ENCODE assay signal across 2 cellular contexts in genomic region chr4:77430847-77431246, GRCh38.
TF ChIP-seq lines count a peak whose summit lies in the region.

No MANE protein-coding gene starts in this region.

TF ChIP-seq in H1, 55 proteins besides CTCF, POLR2A, EP300 and RAD21:
- TF ChIP-seq ATF3 (IDR thresholded peaks at IDR 0.05; ENCODE audit: insufficient read depth, low read depth, low read length) (no peak), JUND (IDR thresholded peaks at IDR 0.05; ENCODE audit: low read length) (no peak), POLR2AphosphoS5 (IDR thresholded peaks at IDR 0.05; ENCODE audit: low read depth, low read length) (no peak), GABPA (IDR thresholded peaks at IDR 0.05; ENCODE audit: borderline replicate concordance, insufficient read depth, low read length) (no peak), SIRT6 (IDR thresholded peaks at IDR 0.05; ENCODE audit: low read length) (no peak), SUZ12 (IDR thresholded peaks at IDR 0.05; ENCODE audit: low read length) (no peak), SIX5 (IDR thresholded peaks at IDR 0.05; ENCODE audit: low read depth, low read length) (no peak), SP2 (IDR thresholded peaks at IDR 0.05; ENCODE audit: low read length) (no peak), YY1 (IDR thresholded peaks at IDR 0.05; ENCODE audit: low read depth, low read length) (no peak), ATF2 (IDR thresholded peaks at IDR 0.05; ENCODE audit: low read length) (no peak), CREB1 (IDR thresholded peaks at IDR 0.05) (no peak), KDM1A (IDR thresholded peaks at IDR 0.05; ENCODE audit: borderline replicate concordance, low read length) (no peak), HDAC2 (IDR thresholded peaks at IDR 0.05; ENCODE audit: borderline replicate concordance in 1 of 2, low read depth in 2 of 2, low read length in 2 of 2) (no peak), SRF (IDR thresholded peaks at IDR 0.05; ENCODE audit: low read depth, low read length) (no peak), KDM4A (IDR thresholded peaks at IDR 0.05; ENCODE audit: low read depth, low read length, severe bottlenecking) (no peak)

TF ChIP-seq in HepG2, 621 proteins besides CTCF, POLR2A, EP300 and RAD21:
- TF ChIP-seq KDM4B (CRISPR knock-in tag; IDR thresholded peaks at IDR 0.05) (no peak), PLSCR1 (CRISPR knock-in tag; IDR thresholded peaks at IDR 0.05; ENCODE audit: borderline replicate concordance) (no peak), RXRB (CRISPR knock-in tag; IDR thresholded peaks at IDR 0.05; ENCODE audit: borderline replicate concordance) (no peak), ZNF552 (CRISPR knock-in tag; IDR thresholded peaks at IDR 0.05; ENCODE audit: borderline replicate concordance) (no peak), HDAC1 (CRISPR knock-in tag; IDR thresholded peaks at IDR 0.05) (no peak), AKAP8 (CRISPR knock-in tag; IDR thresholded peaks at IDR 0.05) (no peak), FOSL1 (CRISPR knock-in tag; IDR thresholded peaks at IDR 0.05; ENCODE audit: borderline replicate concordance) (no peak), E2F2 (CRISPR knock-in tag; IDR thresholded peaks at IDR 0.05; ENCODE audit: borderline replicate concordance) (no peak), ZNF33B (CRISPR knock-in tag; IDR thresholded peaks at IDR 0.05) (no peak)
TF ChIP-seq in HepG2: peak in this region for 0.
